ENCODE assay signal across 18 cellular contexts in the genomic region with DNA sequence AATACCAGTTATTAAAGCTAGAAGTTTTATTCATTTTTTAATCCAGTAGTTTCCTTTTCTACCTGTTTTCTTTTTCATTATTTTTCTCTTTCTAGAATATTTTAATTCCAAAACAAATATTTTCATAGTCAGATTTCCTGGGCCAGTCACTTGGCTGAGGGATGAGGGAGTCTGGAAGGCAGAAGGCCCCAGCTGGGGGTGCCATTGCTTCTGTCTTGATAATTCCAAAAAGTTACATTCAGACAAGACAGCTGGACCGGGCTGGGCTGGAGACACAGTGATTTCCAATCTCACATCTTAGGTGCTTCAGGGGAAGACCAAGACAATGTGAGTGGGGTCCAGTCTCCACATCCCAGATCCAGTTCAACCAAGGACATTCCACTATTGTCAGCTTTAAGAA.
"Had no signal": no experiment of that assay in that cellular context is flagged by ENCODE, and none has a peak within 500 bp of the region (broad histone marks: within the 10 kb centered on the region; RNA-seq: fewer than 3 reads in every experiment).

No MANE protein-coding gene starts in this region.

- ATAC-seq: gastroesophageal sphincter; left lobe of liver; naive thymus-derived CD4-positive, alpha-beta T cell; sciatic nerve; stimulated activated naive B cell treated with anti-CD40 and anti-IgM and Interleukin-4, amounts not matched to agents 10 μg/mL and 1 μg/mL and 100 μg/mL, for 72 hours had no signal

- H3K79me2 ChIP-seq: parathyroid adenoma had no signal

- H3K9ac ChIP-seq: parathyroid adenoma had no signal

- H3K4me1 Mint-ChIP-seq: nephron progenitor cell had no signal

- H3K4me3 ChIP-seq: esophagus muscularis mucosa, gastroesophageal sphincter, spleen, stomach had no signal

- H3K9me3 ChIP-seq: esophagus muscularis mucosa, gastroesophageal sphincter, spleen, stomach had no signal

- H3K27me3 ChIP-seq: esophagus muscularis mucosa, gastroesophageal sphincter, spleen, stomach had no signal

- H3K4me3 Mint-ChIP-seq: naive thymus-derived CD4-positive, alpha-beta T cell; nephron progenitor cell; stimulated activated naive B cell treated with anti-CD40 and anti-IgM and Interleukin-4, amounts not matched to agents 10 μg/mL and 1 μg/mL and 100 μg/mL, for 72 hours had no signal

- H3K36me3 ChIP-seq: esophagus muscularis mucosa, gastroesophageal sphincter, spleen, stomach had no signal

- H3K27me3 Mint-ChIP-seq: stimulated activated naive B cell treated with anti-CD40 and anti-IgM and Interleukin-4, amounts not matched to agents 10 μg/mL and 1 μg/mL and 100 μg/mL, for 72 hours had no signal

- H2AFZ ChIP-seq: parathyroid adenoma had no signal

- H3K27ac ChIP-seq: esophagus muscularis mucosa, gastroesophageal sphincter, parathyroid adenoma, spleen, stomach had no signal

- H3K36me3 Mint-ChIP-seq: naive thymus-derived CD4-positive, alpha-beta T cell; stimulated activated naive B cell treated with anti-CD40 and anti-IgM and Interleukin-4, amounts not matched to agents 10 μg/mL and 1 μg/mL and 100 μg/mL, for 72 hours had no signal

- H3K27ac Mint-ChIP-seq: naive thymus-derived CD4-positive, alpha-beta T cell; nephron progenitor cell; stimulated activated naive B cell treated with anti-CD40 and anti-IgM and Interleukin-4, amounts not matched to agents 10 μg/mL and 1 μg/mL and 100 μg/mL, for 72 hours had no signal

- H3K4me1 ChIP-seq: esophagus muscularis mucosa, gastroesophageal sphincter, parathyroid adenoma, stomach had no signal

- DNase-seq: effector memory CD4-positive, alpha-beta T cell; glutamatergic neuron; islet precursor cell; mammary epithelial cell; naive thymus-derived CD4-positive, alpha-beta T cell; nephron progenitor cell; spleen; stimulated activated CD4-positive, alpha-beta T cell treated with anti-CD3 and anti-CD28 coated beads, Interleukin-15, amount 100 ng/mL, for 24 hours; stimulated activated CD4-positive, alpha-beta T cell treated with anti-CD3 and anti-CD28 coated beads, Interleukin-1b, Interleukin-23, amount 100 ng/mL, for 48 hours; stimulated activated CD4-positive, alpha-beta T cell treated with anti-CD3 and anti-CD28 coated beads, Interleukin-4, amount 100 ng/mL, for 4 hours; stimulated activated naive B cell treated with anti-CD40 and anti-IgM and Interleukin-4, amounts not matched to agents 10 μg/mL and 1 μg/mL and 100 μg/mL, for 72 hours; stomach; trophoblast cell had no signal
